In the genomic region with DNA sequence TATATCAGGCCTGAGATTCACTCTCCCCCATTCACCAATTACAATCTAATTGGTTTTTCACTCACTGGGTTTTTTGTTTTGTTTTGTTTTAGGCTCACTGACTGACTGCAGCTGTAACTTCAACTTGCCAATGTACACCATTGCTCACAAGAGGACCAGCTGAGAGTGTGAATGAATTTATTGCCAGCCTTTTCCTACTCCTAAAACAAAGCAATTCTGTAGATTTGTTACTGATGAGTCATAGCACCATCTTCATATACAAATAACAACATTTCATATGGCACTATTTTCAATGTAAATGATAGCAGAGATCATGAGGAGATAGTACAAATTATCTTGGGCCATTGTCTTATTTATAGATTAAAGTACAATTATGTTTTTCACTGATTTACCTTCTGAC, we compare ENCODE assay signal across 21 cellular contexts.
DNase-seq lines count a peak whose midpoint lies in the region; ATAC-seq, FAIRE-seq and TF ChIP-seq lines count a peak whose summit lies in the region.
"Had no signal": no experiment of that assay in that cellular context is flagged by ENCODE, and none has a peak within 500 bp of the region (broad histone marks: within the 10 kb centered on the region; RNA-seq: fewer than 3 reads in every experiment).

No MANE protein-coding gene starts in this region.

- no peak overlapping the region for H4K5ac ChIP-seq in mesendoderm (ENCODE audit: low read length)

- no peak overlapping the region for H3K9ac ChIP-seq in mesendoderm (ENCODE audit: low read length)
- H3K9ac ChIP-seq in endodermal cell (ENCODE audit: extremely low read depth, low read length, poor library complexity, severe bottlenecking): no peak overlapping the region

- no peak overlapping the region for H3K4me3 Mint-ChIP-seq in endodermal cell
- H3K4me3 Mint-ChIP-seq: CD4-positive, CD25-positive, alpha-beta regulatory T cell; GM23338 had no signal

- no peak overlapping the region for H3K4me2 ChIP-seq in mesendoderm (ENCODE audit: low read length)
- H3K4me2 ChIP-seq: GM23338, PC-9 had no signal

- TF ChIP-seq CTCF in bronchial epithelial cell (IDR thresholded peaks at IDR 0.05; ENCODE audit: insufficient read depth, low read length, severe bottlenecking): no peak
- TF ChIP-seq CTCF in endodermal cell (conservative IDR thresholded peaks at IDR 0.05): no peak

- no peaks in the 10 kb centered on the region for H3K36me3 Mint-ChIP-seq in endodermal cell (ENCODE audit: low read depth)
- H3K36me3 Mint-ChIP-seq: CD4-positive, CD25-positive, alpha-beta regulatory T cell had no signal

- no peak overlapping the region for H2AK5ac ChIP-seq in mesendoderm (ENCODE audit: low read length)

- DNase-seq in EH (ENCODE audit: low read depth) (peak; percentile 21), HT1080 (ENCODE audit: low read depth) (peak; percentile 5), bronchial epithelial cell (ENCODE audit: low read depth) (peak; percentile 15), mesendoderm (peak; percentile 19), endodermal cell (no peak)
- DNase-seq: ACHN; AML-193; CD4-positive, CD25-positive, alpha-beta regulatory T cell; Karpas-422; NCI-H1105 treated with DMSO at 0.1 percent for 48 hours; NCI-H1694 treated with DMSO at 0.1 percent for 48 hours; NCI-H2107; NCI-H82; PC-9; SJCRH30; SW 1271 had no signal

- H2BK120ac ChIP-seq in mesendoderm (ENCODE audit: low read depth, low read length): no peak overlapping the region

- no peak overlapping the region for H2BK15ac ChIP-seq in mesendoderm (replicated peaks; ENCODE audit: low read depth)

- no peaks in the 10 kb centered on the region for H3K27me3 Mint-ChIP-seq in endodermal cell (ENCODE audit: insufficient read depth)

- no peak overlapping the region for H2BK5ac ChIP-seq in mesendoderm (ENCODE audit: low read length)

- H3K9me3 ChIP-seq in endodermal cell (ENCODE audit: control insufficient read depth, low read length): no peaks in the 10 kb centered on the region
- H3K9me3 ChIP-seq: SJCRH30 had no signal

- no peaks in the 10 kb centered on the region for H3K4me1 ChIP-seq in mesendoderm (ENCODE audit: control insufficient read depth, low read depth, low read length)
- no peaks in the 10 kb centered on the region for H3K4me1 ChIP-seq in endodermal cell (ENCODE audit: control insufficient read depth, insufficient read depth, low read length)
- H3K4me1 ChIP-seq: SJCRH30 had no signal

- H3K36me3 ChIP-seq in bronchial epithelial cell (ENCODE audit: control insufficient read depth, insufficient read depth, low read length): no peaks in the 10 kb centered on the region
- no peaks in the 10 kb centered on the region for H3K36me3 ChIP-seq in mesendoderm (ENCODE audit: control insufficient read depth, insufficient read depth, low read length)
- no peaks in the 10 kb centered on the region for H3K36me3 ChIP-seq in endodermal cell (ENCODE audit: control insufficient read depth, insufficient read depth, low read length)
- H3K36me3 ChIP-seq: SJCRH30 had no signal

- H3K4me3 ChIP-seq in bronchial epithelial cell (ENCODE audit: low read depth, low read length) (no peak overlapping the region), mesendoderm (ENCODE audit: low read length) (no peak overlapping the region), endodermal cell (ENCODE audit: low read length) (no peak overlapping the region)
- H3K4me3 ChIP-seq: GM23338, PC-9, SJCRH30 had no signal

- no peak overlapping the region for H3K4ac ChIP-seq in mesendoderm (ENCODE audit: low read depth, low read length)

- ATAC-seq in HG03521 (IDR thresholded peaks at IDR 0.05; ENCODE audit: unreplicated experiment): no peak
- no peak for ATAC-seq in GM21786 (IDR thresholded peaks at IDR 0.05; ENCODE audit: unreplicated experiment)
- no peak for ATAC-seq in GM21360 (IDR thresholded peaks at IDR 0.05; ENCODE audit: unreplicated experiment)
- ATAC-seq: GM23338 had no signal

- H3K9me3 Mint-ChIP-seq in endodermal cell: no peaks in the 10 kb centered on the region
- H3K9me3 Mint-ChIP-seq: GM23338 had no signal

- FAIRE-seq in bronchial epithelial cell (lab: Jason Lieb, UNC): no peak
- FAIRE-seq: G401.6 had no signal

- H3K79me2 ChIP-seq in mesendoderm (ENCODE audit: control insufficient read depth, insufficient read depth, low read length): no peaks in the 10 kb centered on the region

- no peaks in the 10 kb centered on the region for H3K79me1 ChIP-seq in mesendoderm (ENCODE audit: low read length)

- H3K23ac ChIP-seq in mesendoderm (ENCODE audit: low read length): no peak overlapping the region

- H3K27ac ChIP-seq in mesendoderm (ENCODE audit: low read depth, low read length) (no peak overlapping the region), endodermal cell (ENCODE audit: low read depth, low read length) (no peak overlapping the region)
- H3K27ac ChIP-seq: PC-9, SJCRH30 had no signal

- no peaks in the 10 kb centered on the region for H3K4me1 Mint-ChIP-seq in endodermal cell
- H3K4me1 Mint-ChIP-seq: CD4-positive, CD25-positive, alpha-beta regulatory T cell had no signal

- H3K18ac ChIP-seq in mesendoderm (ENCODE audit: low read length): no peak overlapping the region

- H4K8ac ChIP-seq in mesendoderm (ENCODE audit: low read depth, low read length): no peak overlapping the region

- no peak overlapping the region for H3K27ac Mint-ChIP-seq in endodermal cell
- H3K27ac Mint-ChIP-seq: CD4-positive, CD25-positive, alpha-beta regulatory T cell; GM23338 had no signal

- H3K27me3 ChIP-seq in bronchial epithelial cell (ENCODE audit: control insufficient read depth, insufficient read depth, low read length) (no peaks in the 10 kb centered on the region), mesendoderm (ENCODE audit: insufficient read depth, low read length, poor library complexity) (no peaks in the 10 kb centered on the region), endodermal cell (ENCODE audit: control insufficient read depth, insufficient read depth, low read length, poor library complexity, severe bottlenecking) (no peaks in the 10 kb centered on the region)
- H3K27me3 ChIP-seq: SJCRH30 had no signal

- no peak overlapping the region for H3K56ac ChIP-seq in mesendoderm (ENCODE audit: low read length)
